Comparison of ENCODE assay signal across 22 cellular contexts in the genomic region with DNA sequence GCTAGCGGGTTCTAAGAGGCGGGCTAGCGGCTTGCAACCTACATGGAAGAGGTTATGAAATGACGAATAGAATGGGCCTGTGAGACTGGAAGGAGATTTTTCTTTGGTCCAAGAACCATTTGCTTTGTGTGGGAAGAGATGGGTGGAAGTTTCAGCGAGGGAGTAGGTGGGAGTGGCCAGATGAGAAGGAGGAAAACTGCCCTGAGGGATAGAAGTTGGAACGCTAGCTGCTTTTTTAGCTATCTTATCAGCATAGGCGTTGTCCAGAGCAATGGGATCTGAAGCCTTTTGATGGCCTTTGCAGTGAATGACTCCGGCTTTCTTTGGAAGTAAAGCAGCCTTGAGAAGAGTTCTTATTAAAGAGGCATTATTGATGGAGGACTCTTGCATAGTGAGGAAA. TPM values are rescaled to one million over a fixed set of nuclear protein-coding genes. Genes with fewer than 3 reads are reported as not detected.
DNase-seq lines count a peak whose midpoint lies in the region; ATAC-seq and TF ChIP-seq lines count a peak whose summit lies in the region.
"Had no signal": no experiment of that assay in that cellular context is flagged by ENCODE, and none has a peak within 500 bp of the region (broad histone marks: within the 10 kb centered on the region; RNA-seq: fewer than 3 reads in every experiment).

No MANE protein-coding gene starts in this region.

- no peak overlapping the region for H3K4me3 Mint-ChIP-seq in type B pancreatic cell
- H3K4me3 Mint-ChIP-seq: B cell; CD4-positive, CD25-positive, alpha-beta regulatory T cell; CD8-positive, alpha-beta T cell; GM23338; H9 had no signal

- H3K36me3 ChIP-seq in cardiac muscle cell = no peaks in the 10 kb centered on the region
- H3K36me3 ChIP-seq in left ventricle myocardium inferior = no peaks in the 10 kb centered on the region
- H3K36me3 ChIP-seq in right atrium auricular region = no peaks in the 10 kb centered on the region
- H3K36me3 ChIP-seq in testis (ENCODE audit: low read depth, missing control alignments) = no peaks in the 10 kb centered on the region
- H3K36me3 ChIP-seq: BLaER1 had no signal

- intact Hi-C loops in left cardiac atrium (cut with DNase I) (no loop called here), left ventricle myocardium inferior (cut with micrococcal nuclease) (loop anchor here (10.0 kb wide), 1 partner anchor 174 kb away; a partner anchor contains a TSS), testis (cut with DNase I; ENCODE audit: low total_unique reads) (no loop called here)

- no peaks in the 10 kb centered on the region for H3K27me3 ChIP-seq in cardiac muscle cell
- H3K27me3 ChIP-seq in left ventricle myocardium inferior (ENCODE audit: low read depth) = no peaks in the 10 kb centered on the region
- H3K27me3 ChIP-seq in right atrium auricular region = no peaks in the 10 kb centered on the region
- H3K27me3 ChIP-seq in testis = no peaks in the 10 kb centered on the region
- H3K27me3 ChIP-seq: BLaER1 had no signal

- H3K4me3 ChIP-seq in cardiac muscle cell (no peak overlapping the region), left ventricle myocardium inferior (no peak overlapping the region), right atrium auricular region (no peak overlapping the region), testis (no peak overlapping the region)
- H3K4me3 ChIP-seq: BLaER1, GM12878, GM23338 had no signal

- H3K36me3 Mint-ChIP-seq in type B pancreatic cell = no peaks in the 10 kb centered on the region
- H3K36me3 Mint-ChIP-seq: CD4-positive, CD25-positive, alpha-beta regulatory T cell; CD8-positive, alpha-beta T cell had no signal

- H3K27ac ChIP-seq in cardiac muscle cell (peak overlapping the region; percentile 61), left ventricle myocardium inferior (replicated peaks) (peak overlapping the region; percentile 67), right atrium auricular region (peak overlapping the region in 1 of 2 donors; percentile 1), testis (peak overlapping the region; percentile 54 to 66)
- H3K27ac ChIP-seq: 22Rv1, BLaER1, C4-2B had no signal

- TF ChIP-seq POLR2A in testis (IDR thresholded peaks at IDR 0.05) = no peak

- H3K4me1 ChIP-seq in cardiac muscle cell (ENCODE audit: low read depth) (peaks cover 17% of the 10 kb centered on the region), left ventricle myocardium inferior (peaks cover 100% of the 10 kb centered on the region), right atrium auricular region (peaks cover 0 to 72% of the 10 kb centered on the region in 2 donors), testis (peaks cover 53% of the 10 kb centered on the region)

- 52 to 67% methylated on average over 8 of the region's 8 CpGs for WGBS in testis, 2 donors

- ATAC-seq in left cardiac atrium = no peak
- ATAC-seq: CD8-positive, alpha-beta T cell; GM12878; GM23338; HCT116 had no signal

- TF ChIP-seq CTCF in cardiac muscle cell (IDR thresholded peaks at IDR 0.05; ENCODE audit: low read depth, low read length) (no peak), left ventricle myocardium inferior (IDR thresholded peaks at IDR 0.05; ENCODE audit: borderline replicate concordance) (no peak), right atrium auricular region (IDR thresholded peaks at IDR 0.05) (no peak), testis (IDR thresholded peaks at IDR 0.05) (no peak), type B pancreatic cell (conservative IDR thresholded peaks at IDR 0.05) (no peak)

- H3K27ac Mint-ChIP-seq in type B pancreatic cell = no peak overlapping the region
- H3K27ac Mint-ChIP-seq: B cell; CD4-positive, CD25-positive, alpha-beta regulatory T cell; CD8-positive, alpha-beta T cell; GM23338; H9 had no signal

- no peaks in the 10 kb centered on the region for H3K27me3 Mint-ChIP-seq in type B pancreatic cell
- H3K27me3 Mint-ChIP-seq: B cell had no signal

- peaks cover 19% of the 10 kb centered on the region for H3K4me1 Mint-ChIP-seq in type B pancreatic cell (ENCODE audit: unreplicated experiment)
- H3K4me1 Mint-ChIP-seq: B cell; CD4-positive, CD25-positive, alpha-beta regulatory T cell had no signal

- H3K9me3 Mint-ChIP-seq in type B pancreatic cell = no peaks in the 10 kb centered on the region
- H3K9me3 Mint-ChIP-seq: CD4-positive, CD25-positive, alpha-beta regulatory T cell; CD8-positive, alpha-beta T cell; GM23338; H9 had no signal

- no peak for DNase-seq in cardiac muscle cell (ENCODE audit: low read depth in 1 of 2, low spot score in 1 of 2)
- DNase-seq in left cardiac atrium = no peak
- no peak for DNase-seq in left ventricle myocardium inferior
- no peak for DNase-seq in right atrium auricular region (ENCODE audit: low spot score)
- peak; percentile 65 for DNase-seq in RPMI7951 (ENCODE audit: low read depth)
- DNase-seq in testis = peak; percentile 65
- DNase-seq in type B pancreatic cell (ENCODE audit: extremely low spot score, unreplicated experiment) = no peak
- DNase-seq in NCI-H1436 treated with DMSO at 0.1 percent for 48 hours (lab: John Stamatoyannopoulos, UW) = no peak
- DNase-seq: Caco-2; CD4-positive, CD25-positive, alpha-beta regulatory T cell; CD8-positive, alpha-beta T cell; DMS153; DND-41; GDM1; H9 had no signal

- H3K9me3 ChIP-seq in cardiac muscle cell (ENCODE audit: low read depth) (no peaks in the 10 kb centered on the region), left ventricle myocardium inferior (replicated peaks) (no peaks in the 10 kb centered on the region), right atrium auricular region (no peaks in the 10 kb centered on the region), testis (no peaks in the 10 kb centered on the region)
- H3K9me3 ChIP-seq: Caco-2 had no signal

RNA-seq across cellular contexts. Expression of a gene that starts 52.4 kb away (rescaled TPM):
- total RNA-seq in cardiac muscle cell (283 and 435 TPM in 2 replicates), left cardiac atrium (100 to 1,000 TPM; 329 to 332 TPM), left ventricle myocardium inferior (484 TPM), right atrium auricular region (100 to 1,000 TPM; 265 to 382 TPM), testis (100 to 1,000 TPM; 278 to 366 TPM), type B pancreatic cell (ENCODE audit: low replicate concordance) (193 and 214 TPM in 2 replicates)
- polyA plus RNA-seq in cardiac muscle cell (125 and 143 TPM in 2 replicates), testis (ENCODE audit: insufficient read depth, low read depth, low replicate concordance) (143 TPM)
- 120 and 129 TPM in 2 replicates for total RNA-seq in RPMI7951 (2014; rRNA removed; shearing (Covaris generic))

Comparison
In these comparisons a context has a peak if more than half of its experiments do, and no peak if none do; other contexts are left out.
1. DNase-seq: peak in RPMI7951 (single experiment) and testis (single experiment); none in cardiac muscle cell (0 of 2), left cardiac atrium (single experiment), left ventricle myocardium inferior (single experiment), right atrium auricular region (single experiment), type B pancreatic cell (single experiment) and NCI-H1436 treated with DMSO at 0.1 percent for 48 hours (single experiment).